Comparison of ENCODE assay signal across 8 cellular contexts in genomic region chr6:27836783-27837635, GRCh38.
DNase-seq lines count a peak whose midpoint lies in the region; ATAC-seq, FAIRE-seq and TF ChIP-seq lines count a peak whose summit lies in the region.

No MANE protein-coding gene starts in this region.

- intact Hi-C loops in stomach (cut with DNase I; ENCODE audit: low total_unique reads): no loop called here

- no peaks in the 10 kb centered on the region for H3K36me3 ChIP-seq in H1 (ENCODE audit: control insufficient read depth in 2 of 4, insufficient read depth in 4 of 4, low read length in 3 of 4)
- no peaks in the 10 kb centered on the region for H3K36me3 ChIP-seq in stomach

- H3K4ac ChIP-seq in H1 (replicated peaks; ENCODE audit: insufficient read length, low read depth, low read length): peak overlapping the region; percentile 98

- 5% methylated on average over 25 of the region's 25 CpGs; no CpG with 5 or more reads in 1 of the 2 experiments for WGBS in H1 (ENCODE audit: extremely low coverage in 1 of 2, insufficient coverage in 1 of 2, insufficient read length in 1 of 2, insufficient replicate concordance in 2 of 2, low coverage in 1 of 2, low lambda C conversion rate in 2 of 2, missing lambda C conversion rate in 1 of 2), 2 experiments
- WGBS in stomach, 5 donors: 0 to 1% (median 1%) methylated on average over 24 to 25 of the region's 25 CpGs

- H3K23me2 ChIP-seq in H1 (ENCODE audit: low read depth, low read length): peaks cover 12% of the 10 kb centered on the region

- H2BK12ac ChIP-seq in H1 (ENCODE audit: low read depth, low read length): peak overlapping the region; percentile 97; the same call in 1 of the 2 replicates

- H3K9me3 ChIP-seq in H1 (ENCODE audit: insufficient read depth in 2 of 2, low read depth in 1 of 2, low read length in 1 of 2) (no peaks in the 10 kb centered on the region), stomach (no peaks in the 10 kb centered on the region)

- 0 out of 2 replicates have a peak overlapping the region, but pooled peaks have one; percentile 34 for H2BK15ac ChIP-seq in H1 (ENCODE audit: low read length)

- peak overlapping the region; percentile 90 for H3K56ac ChIP-seq in H1 (replicated peaks; ENCODE audit: insufficient read length, low read depth, low read length)

- H2AFZ ChIP-seq in H1 (ENCODE audit: low read length): no peak overlapping the region

- H3K4me3 ChIP-seq in H1 (ENCODE audit: extremely low read depth in 1 of 4, insufficient read depth in 2 of 4, low read depth in 3 of 4, low read length in 4 of 4) (peak overlapping the region; percentile 77 to 96 (median 93)), stomach (peak overlapping the region; percentile 49 to 68 (median 65))

- H3K18ac ChIP-seq in H1 (ENCODE audit: extremely low read depth, low read length): peak overlapping the region; percentile 89

- peak overlapping the region; percentile 16 for H2BK120ac ChIP-seq in H1 (replicated peaks; ENCODE audit: low read depth, low read length)

- peak overlapping the region; percentile 90; the same call in 1 of the 2 replicates for H4K8ac ChIP-seq in H1 (ENCODE audit: extremely low read depth, insufficient read depth, low read length)

- TF ChIP-seq RAD21 in H1 (IDR thresholded peaks at IDR 0.05 in 1 of 2, conservative IDR thresholded peaks at IDR 0.05 in 1 of 2; ENCODE audit: low read depth in 2 of 2, low read length in 2 of 2): no peak

- no peak overlapping the region for H3K14ac ChIP-seq in H1 (ENCODE audit: insufficient read length)

- H3K27me3 ChIP-seq in H1 (replicated peaks in 1 of 4; ENCODE audit: control insufficient read depth in 3 of 4, extremely low read depth in 1 of 4, insufficient read depth in 3 of 4, low read length in 3 of 4) (no peaks in the 10 kb centered on the region), stomach (no peaks in the 10 kb centered on the region)

- H3K23ac ChIP-seq in H1 (ENCODE audit: insufficient read length): no peak overlapping the region

- FAIRE-seq in H1 (lab: Jason Lieb, UNC): no peak

- H3K79me2 ChIP-seq in H1 (ENCODE audit: control insufficient read depth in 1 of 2, insufficient read depth in 2 of 2, low read length in 2 of 2): peaks cover 0 to 15% of the 10 kb centered on the region in 2 experiments; a peak in 2 of 4 replicates

- TF ChIP-seq POLR2A in GM18526 (IDR thresholded peaks at IDR 0.05; ENCODE audit: extremely low read depth, insufficient read length): peak; percentile 53
- peak; percentile 83 to 85 for TF ChIP-seq POLR2A in H1 (IDR thresholded peaks at IDR 0.05; ENCODE audit: control extremely low read depth in 1 of 2, low read depth in 2 of 2, low read length in 2 of 2)
- TF ChIP-seq POLR2A in stomach (IDR thresholded peaks at IDR 0.05): no peak

- peak overlapping the region; percentile 97 for H2BK5ac ChIP-seq in H1 (ENCODE audit: low read depth, low read length)

- H4K20me1 ChIP-seq in H1 (replicated peaks in 1 of 2; ENCODE audit: control insufficient read depth in 1 of 2, insufficient read depth in 2 of 2, low read length in 2 of 2): no peaks in the 10 kb centered on the region

- H4K5ac ChIP-seq in H1 (ENCODE audit: insufficient read length, low read depth, low read length): peak overlapping the region; percentile 89

- TF ChIP-seq EP300 in H1 (IDR thresholded peaks at IDR 0.05; ENCODE audit: borderline replicate concordance in 1 of 2, low read depth in 2 of 2, low read length in 2 of 2) (no peak), stomach (IDR thresholded peaks at IDR 0.05) (no peak)

- POLR2A ChIA-PET in H1 (lab: Charles Lee; ENCODE audit: partially characterized antibody): interaction anchor here (0.7 to 15.8 kb wide), 38 partner anchors 7 to 1816 kb away, joined by 3 to 2035 read pairs (median 12); partner anchors contain the start of gene ZSCAN31

- peak; percentile 47 for DNase-seq in AG08396 (ENCODE audit: low spot score)
- peak; percentile 91 for DNase-seq in NCI-H510A treated with DMSO at 0.1 percent for 48 hours (lab: John Stamatoyannopoulos, UW)
- DNase-seq in activated CD4-positive, alpha-beta T cell treated with anti-CD3 and anti-CD28 coated beads for 48 hours: peak; percentile 74
- peak in 1 of 2 experiments; percentile 56 for DNase-seq in H1 (ENCODE audit: low read depth in 1 of 2, low spot score in 2 of 2)
- DNase-seq in medulla oblongata (ENCODE audit: extremely low spot score): peak; percentile 88
- DNase-seq in stomach: peak; percentile 62

- H3K4me1 ChIP-seq in H1 (replicated peaks in 1 of 4; ENCODE audit: control insufficient read depth in 3 of 4, insufficient read depth in 4 of 4, low read length in 3 of 4) (peaks cover 0 to 5% (median 2%) of the 10 kb centered on the region in 4 experiments; a peak in 1 of 7 replicates), stomach (peaks cover 8 to 38% (median 30%) of the 10 kb centered on the region in 4 donors)

- TF ChIP-seq CTCF in H1 (IDR thresholded peaks at IDR 0.05; ENCODE audit: control extremely low read depth in 1 of 3, insufficient read depth in 1 of 3, low read depth in 1 of 3, low read length in 3 of 3): no peak
- no peak for TF ChIP-seq CTCF in stomach (IDR thresholded peaks at IDR 0.05)

- peak overlapping the region; percentile 85 to 93 for H3K4me2 ChIP-seq in H1 (ENCODE audit: insufficient read depth in 1 of 2, low read depth in 2 of 2, low read length in 2 of 2)

- no peaks in the 10 kb centered on the region for H3K79me1 ChIP-seq in H1 (ENCODE audit: low read depth, low read length)

- peak overlapping the region; percentile 94; the same call in 1 of the 2 replicates for H2AK5ac ChIP-seq in H1 (ENCODE audit: low read depth, low read length)

- ATAC-seq in HG03439 (IDR thresholded peaks at IDR 0.05; ENCODE audit: unreplicated experiment): peak; percentile 34

- H3K9ac ChIP-seq in H1 (replicated peaks in 1 of 4; ENCODE audit: extremely low read depth in 1 of 4, low read depth in 3 of 4, low read length in 3 of 4): peak overlapping the region; percentile 97 to 99 (median 98)

- H2BK20ac ChIP-seq in H1 (ENCODE audit: low read length): no peak overlapping the region

- peak overlapping the region; percentile 98 for H4K91ac ChIP-seq in H1 (replicated peaks; ENCODE audit: insufficient read length, low read length)

- H3K27ac ChIP-seq in H1 (ENCODE audit: low read depth, low read length) (peak overlapping the region; percentile 98), stomach (peak overlapping the region; percentile 93 to 99 (median 96))

- CTCF ChIA-PET in H1 (lab: Charles Lee; ENCODE audit: partially characterized antibody): interaction anchor here (1.0 to 2.1 kb wide), 8 partner anchors 15 to 56 kb away, joined by 3 to 7 read pairs (median 4); a partner anchor contains a TSS

TF ChIP-seq in H1, 55 proteins besides CTCF, POLR2A, EP300 and RAD21 (continues in another document):
- TF ChIP-seq SUZ12 (IDR thresholded peaks at IDR 0.05; ENCODE audit: low read length): no peak
- no peak for TF ChIP-seq BACH1 (IDR thresholded peaks at IDR 0.05; ENCODE audit: low read length)
- peak; percentile 87 for TF ChIP-seq TBP (IDR thresholded peaks at IDR 0.05; ENCODE audit: low read depth, low read length)
- no peak for TF ChIP-seq SP1 (IDR thresholded peaks at IDR 0.05; ENCODE audit: low read depth, low read length)
- no peak for TF ChIP-seq HDAC6 (IDR thresholded peaks at IDR 0.05; ENCODE audit: low read depth, low read length)
- no peak for TF ChIP-seq RNF2 (IDR thresholded peaks at IDR 0.05; ENCODE audit: borderline replicate concordance, low read depth, low read length, missing control alignments, poor library complexity, severe bottlenecking)
- no peak; the same call in 1 of the 2 replicates for TF ChIP-seq E2F6 (IDR thresholded peaks at IDR 0.05)
- TF ChIP-seq CBX5 (IDR thresholded peaks at IDR 0.05; ENCODE audit: low read depth, low read length): no peak
- TF ChIP-seq POU5F1 (IDR thresholded peaks at IDR 0.05; ENCODE audit: low read depth, low read length): no peak
- TF ChIP-seq SIRT6 (IDR thresholded peaks at IDR 0.05; ENCODE audit: low read length): no peak
- TF ChIP-seq TEAD4 (IDR thresholded peaks at IDR 0.05; ENCODE audit: low read depth, low read length): no peak
- no peak for TF ChIP-seq BRCA1 (IDR thresholded peaks at IDR 0.05; ENCODE audit: low read depth, low read length)
- TF ChIP-seq JUND (IDR thresholded peaks at IDR 0.05; ENCODE audit: low read length): no peak
- TF ChIP-seq ZNF274 (IDR thresholded peaks at IDR 0.05; ENCODE audit: borderline replicate concordance, extremely low read depth, low read length): no peak
- TF ChIP-seq SRF (IDR thresholded peaks at IDR 0.05; ENCODE audit: low read depth, low read length): no peak
- no peak for TF ChIP-seq RFX5 (IDR thresholded peaks at IDR 0.05; ENCODE audit: borderline replicate concordance, low read depth, low read length)
- no peak for TF ChIP-seq CREB1 (IDR thresholded peaks at IDR 0.05)
- TF ChIP-seq TCF12 (IDR thresholded peaks at IDR 0.05; ENCODE audit: low read depth, low read length): no peak
- TF ChIP-seq EZH2 (IDR thresholded peaks at IDR 0.05; ENCODE audit: low read depth, low read length, severe bottlenecking): no peak
- 0 out of 2 replicates have a peak, but pooled peaks have one; percentile 16 for TF ChIP-seq JUN (IDR thresholded peaks at IDR 0.05; ENCODE audit: low read depth, low read length)
- TF ChIP-seq TAF1 (IDR thresholded peaks at IDR 0.05; ENCODE audit: low read depth, low read length): peak; percentile 94
- TF ChIP-seq GTF2F1 (IDR thresholded peaks at IDR 0.05; ENCODE audit: borderline replicate concordance, low read depth, low read length): 0 out of 2 replicates have a peak, but pooled peaks have one; percentile 12
- TF ChIP-seq FOSL1 (IDR thresholded peaks at IDR 0.05; ENCODE audit: insufficient read depth, low read depth, low read length): no peak
- TF ChIP-seq TAF7 (optimal IDR thresholded peaks at IDR 0.05; ENCODE audit: borderline replicate concordance, low read depth, low read length): peak; percentile 83
- TF ChIP-seq NANOG (IDR thresholded peaks at IDR 0.05; ENCODE audit: insufficient read depth, low read depth, low read length, poor library complexity, severe bottlenecking): no peak

Comparison
In these comparisons a context has a peak if more than half of its experiments do, and no peak if none do; other contexts are left out.
1. POLR2A ChIP-seq: peak in GM18526 (single experiment) and H1 (2 of 2); none in stomach (0 of 4).